In the genomic region with DNA sequence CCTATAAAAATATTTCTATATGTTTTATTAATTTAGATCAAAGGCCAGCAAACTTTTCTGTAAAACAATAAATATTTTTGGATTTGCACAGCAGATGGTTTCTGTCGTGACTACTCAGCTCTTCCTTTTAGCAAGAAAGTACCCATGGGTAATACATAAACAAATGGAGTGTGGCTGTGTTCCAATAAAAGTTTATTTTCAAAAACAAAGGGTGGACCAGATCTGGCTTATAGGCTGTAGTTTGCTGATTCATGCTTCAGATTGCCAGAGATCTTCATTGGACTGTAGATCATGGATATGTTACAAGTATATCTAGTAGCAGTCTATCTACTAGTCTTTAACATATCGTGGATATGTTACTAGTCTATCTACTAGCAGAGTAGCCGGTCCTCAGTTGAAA, we compare ENCODE assay signal across 27 cellular contexts.
DNase-seq lines count a peak whose midpoint lies in the region; ATAC-seq and TF ChIP-seq lines count a peak whose summit lies in the region.
"Had no signal": no experiment of that assay in that cellular context is flagged by ENCODE, and none has a peak within 500 bp of the region (broad histone marks: within the 10 kb centered on the region; RNA-seq: fewer than 3 reads in every experiment).

No MANE protein-coding gene starts in this region.

- H3K9me3 ChIP-seq in adipocyte (ENCODE audit: control insufficient read depth, low read length) (no peaks in the 10 kb centered on the region), SJCRH30 (replicated peaks) (no peaks in the 10 kb centered on the region)
- H3K9me3 ChIP-seq: BLaER1 treated with 17β-estradiol and CSF1 and Interleukin-3, amounts not matched to agents 10 nM and 100 nM; breast epithelium; colonic mucosa; stomach; tibial artery had no signal

- ATAC-seq in HG03460 (IDR thresholded peaks at IDR 0.05; ENCODE audit: unreplicated experiment) (no peak), GM18907 (IDR thresholded peaks at IDR 0.05; ENCODE audit: unreplicated experiment) (no peak)
- ATAC-seq: activated CD8-positive, alpha-beta T cell treated with anti-CD3 and anti-CD28 coated beads for 36 hours; GM12878; right cardiac atrium had no signal

- no peak overlapping the region for H3K27ac ChIP-seq in SJCRH30
- H3K27ac ChIP-seq: BLaER1 treated with 17β-estradiol and CSF1 and Interleukin-3, amounts not matched to agents 10 nM and 100 nM; breast epithelium; colonic mucosa; parathyroid adenoma; stomach; tibial artery had no signal

- DNase-seq in HCEC 1CT (peak; percentile 47), adipocyte (ENCODE audit: low read depth) (peak; percentile 62), epithelial cell of esophagus (ENCODE audit: low read depth) (peak; percentile 4), myocyte (ENCODE audit: low read depth) (peak; percentile 53), amniotic stem cell (lab: John Stamatoyannopoulos, UW) (no peak), SJCRH30 (no peak)
- DNase-seq: activated CD4-positive, CD25-positive, alpha-beta regulatory T cell treated with anti-CD3 and anti-CD28 coated beads, Interleukin-2, amount 50 U/mL, for 72 hours; activated CD8-positive, alpha-beta T cell treated with anti-CD3 and anti-CD28 coated beads for 36 hours; activated effector memory CD4-positive, alpha-beta T cell treated with anti-CD3 and anti-CD28 coated beads, Interleukin-2, amount 50 U/mL, for 16 hours; colonic mucosa; COR-L47; DND-41; foreskin melanocyte; hypothalamus; KBM-7; MV-4-11; NCI-H524 treated with DMSO at 0.1 percent for 48 hours; right cardiac atrium; stimulated activated CD4-positive, alpha-beta T cell treated with anti-CD3 and anti-CD28 coated beads, Interleukin-15, amount 100 ng/mL, for 24 hours; stomach; tibial artery had no signal

- H3K9ac ChIP-seq in adipocyte (ENCODE audit: low read length), result no peak overlapping the region
- H3K9ac ChIP-seq: BLaER1 treated with 17β-estradiol and CSF1 and Interleukin-3, amounts not matched to agents 10 nM and 100 nM; parathyroid adenoma had no signal

- H3K4me1 ChIP-seq in adipocyte (ENCODE audit: control insufficient read depth, insufficient read depth, low read length) (no peaks in the 10 kb centered on the region), SJCRH30 (no peaks in the 10 kb centered on the region)
- H3K4me1 ChIP-seq: BLaER1 treated with 17β-estradiol and CSF1 and Interleukin-3, amounts not matched to agents 10 nM and 100 nM; breast epithelium; colonic mucosa; parathyroid adenoma; stomach; tibial artery had no signal

- H3K4me3 ChIP-seq in adipocyte (ENCODE audit: low read length), result no peak overlapping the region
- no peak overlapping the region for H3K4me3 ChIP-seq in epithelial cell of esophagus (ENCODE audit: low read length)
- no peak overlapping the region for H3K4me3 ChIP-seq in SJCRH30
- H3K4me3 ChIP-seq: BLaER1 treated with 17β-estradiol and CSF1 and Interleukin-3, amounts not matched to agents 10 nM and 100 nM; breast epithelium; colonic mucosa; GM12878; stomach; tibial artery had no signal

- no peak for TF ChIP-seq CTCF in epithelial cell of esophagus (IDR thresholded peaks at IDR 0.05; ENCODE audit: insufficient read depth, low read depth, low read length, missing control alignments)

- H3K27me3 ChIP-seq in adipocyte (replicated peaks; ENCODE audit: control insufficient read depth, insufficient read depth, low read length) (no peaks in the 10 kb centered on the region), SJCRH30 (no peaks in the 10 kb centered on the region)
- H3K27me3 ChIP-seq: BLaER1 treated with 17β-estradiol and CSF1 and Interleukin-3, amounts not matched to agents 10 nM and 100 nM; breast epithelium; colonic mucosa; stomach; tibial artery had no signal

- H3K36me3 ChIP-seq in adipocyte (ENCODE audit: control insufficient read depth, insufficient read depth, low read length, severe bottlenecking) (no peaks in the 10 kb centered on the region), SJCRH30 (no peaks in the 10 kb centered on the region)
- H3K36me3 ChIP-seq: BLaER1 treated with 17β-estradiol and CSF1 and Interleukin-3, amounts not matched to agents 10 nM and 100 nM; breast epithelium; colonic mucosa; stomach; tibial artery had no signal

Comparison
In these comparisons a context has a peak if more than half of its experiments do, and no peak if none do; other contexts are left out.
1. DNase-seq: peak in HCEC 1CT (single experiment), adipocyte (single experiment), epithelial cell of esophagus (single experiment) and myocyte (single experiment); none in amniotic stem cell (single experiment) and SJCRH30 (0 of 2).